Comparison of ENCODE assay signal across 37 cellular contexts in genomic region chr2:227123697-227124096, GRCh38. TPM values are rescaled to one million over a fixed set of nuclear protein-coding genes. Genes with fewer than 3 reads are reported as not detected.
"Had no signal": no experiment of that assay in that cellular context is flagged by ENCODE, and none has a peak within 500 bp of the region (broad histone marks: within the 10 kb centered on the region; RNA-seq: fewer than 3 reads in every experiment).

No MANE protein-coding gene starts in this region.

- H3K4me3 ChIP-seq: ascending aorta, cardiac muscle cell had no signal

- H3K36me3 Mint-ChIP-seq: activated CD4-positive, alpha-beta memory T cell treated with anti-CD3 and anti-CD28 coated beads for 36 hours; activated naive CD4-positive, alpha-beta T cell treated with anti-CD3 and anti-CD28 coated beads, Interleukin-2, amount 10 ng/mL, durations not matched to agents 7 days and 5 days; activated naive CD4-positive, alpha-beta T cell treated with anti-CD3 and anti-CD28 coated beads, Interleukin-2, amount 50 U/mL, for 24 hours; activated naive CD8-positive, alpha-beta T cell; activated naive CD8-positive, alpha-beta T cell treated with anti-CD3 and anti-CD28 coated beads, Interleukin-2, amount 10 ng/mL, durations not matched to agents 7 days and 5 days; brain had no signal

- ATAC-seq: activated CD8-positive, alpha-beta T cell treated with anti-CD3 and anti-CD28 coated beads for 36 hours; activated naive CD8-positive, alpha-beta T cell treated with anti-CD3 and anti-CD28 coated beads, Interleukin-2, amount 50 U/mL, for 24 hours had no signal

- H3K4me3 Mint-ChIP-seq: activated B cell treated with CpG ODN at 0.5 μM for 24 hours; activated CD4-positive, alpha-beta memory T cell treated with anti-CD3 and anti-CD28 coated beads for 36 hours; activated CD4-positive, alpha-beta T cell treated with anti-CD3 and anti-CD28 coated beads, Interleukin-2, amount 10 ng/mL, durations not matched to agents 24 days and 14 days; activated CD8-positive, alpha-beta T cell treated with anti-CD3 and anti-CD28 coated beads for 36 hours; activated naive CD4-positive, alpha-beta T cell treated with anti-CD3 and anti-CD28 coated beads, Interleukin-2, amount 10 ng/mL, durations not matched to agents 7 days and 5 days; activated naive CD4-positive, alpha-beta T cell treated with anti-CD3 and anti-CD28 coated beads, Interleukin-2, amount 50 U/mL, for 24 hours; activated naive CD8-positive, alpha-beta T cell; activated naive CD8-positive, alpha-beta T cell treated with anti-CD3 and anti-CD28 coated beads, Interleukin-2, amount 10 ng/mL, durations not matched to agents 7 days and 5 days; activated naive CD8-positive, alpha-beta T cell treated with anti-CD3 and anti-CD28 coated beads, Interleukin-2, amount 50 U/mL, for 24 hours; brain; central memory CD8-positive, alpha-beta T cell; T-helper 1 cell treated with Interleukin-12 subunit alpha and Interleukin-12 subunit beta and Interleukin-4 antibody, amounts not matched to agents 30 μg/mL and 1 μg/mL, for 36 hours; T-helper 2 cell treated with Interferon-gamma antibody and Interleukin-4, amounts not matched to agents 5 μg/mL and 100 μg/mL, for 36 hours had no signal

- H3K9me3 ChIP-seq: ascending aorta had no signal

- FAIRE-seq: bronchial epithelial cell, TTC549 had no signal

- H3K4me1 ChIP-seq: ascending aorta had no signal

- DNase-seq: activated B cell treated with CpG ODN at 0.5 μM for 24 hours; activated CD4-positive, alpha-beta memory T cell treated with anti-CD3 and anti-CD28 coated beads for 36 hours; activated CD4-positive, alpha-beta T cell treated with anti-CD3 and anti-CD28 coated beads for 4 hours; activated CD4-positive, alpha-beta T cell treated with anti-CD3 and anti-CD28 coated beads, Interleukin-2, amount 10 ng/mL, durations not matched to agents 24 days and 14 days; activated CD4-positive, alpha-beta T cell treated with anti-CD3 and anti-CD28 coated beads, Interleukin-2, amount 50 U/mL, for 1 hour; activated CD4-positive, alpha-beta T cell treated with anti-CD3 and anti-CD28 coated beads, Interleukin-2, amount 50 U/mL, for 4 hours; activated CD4-positive, CD25-positive, alpha-beta regulatory T cell treated with anti-CD3 and anti-CD28 coated beads, Interleukin-2, amount 50 U/mL, for 72 hours; activated CD8-positive, alpha-beta T cell treated with anti-CD3 and anti-CD28 coated beads for 36 hours; activated effector memory CD4-positive, alpha-beta T cell treated with Interleukin-2 at 50 U/mL for 16 hours; activated gamma-delta T cell; activated naive CD4-positive, alpha-beta T cell treated with anti-CD3 and anti-CD28 coated beads, Interleukin-2, amount 10 ng/mL, durations not matched to agents 7 days and 5 days; activated naive CD4-positive, alpha-beta T cell treated with Interleukin-2 at 50 U/mL for 16 hours; activated naive CD8-positive, alpha-beta T cell treated with anti-CD3 and anti-CD28 coated beads, Interleukin-2, amount 10 ng/mL, durations not matched to agents 7 days and 5 days; activated naive CD8-positive, alpha-beta T cell treated with anti-CD3 and anti-CD28 coated beads, Interleukin-2, amount 50 U/mL, for 24 hours; activated T-cell treated with anti-CD3 and anti-CD28 coated beads for 4 hours; activated T-cell treated with anti-CD3 and anti-CD28 coated beads, Interleukin-2, amount 50 U/mL, for 1 hour; activated T-cell treated with anti-CD3 and anti-CD28 coated beads, Interleukin-2, amount 50 U/mL, for 48 hours; amygdala; anterior cingulate cortex; caudate nucleus; cerebellar nuclear complex; T-helper 1 cell; T-helper 2 cell; T-helper 9 cell had no signal

- H3K27me3 ChIP-seq: ascending aorta, cardiac muscle cell had no signal

- H3K27ac ChIP-seq: ascending aorta, cardiac muscle cell, VCaP had no signal

- H3K36me3 ChIP-seq: ascending aorta, cardiac muscle cell had no signal

- H3K4me1 Mint-ChIP-seq: activated B cell treated with CpG ODN at 0.5 μM for 24 hours; activated CD4-positive, alpha-beta T cell treated with anti-CD3 and anti-CD28 coated beads, Interleukin-2, amount 10 ng/mL, durations not matched to agents 24 days and 14 days; activated naive CD4-positive, alpha-beta T cell treated with anti-CD3 and anti-CD28 coated beads, Interleukin-2, amount 10 ng/mL, durations not matched to agents 7 days and 5 days; activated naive CD4-positive, alpha-beta T cell treated with anti-CD3 and anti-CD28 coated beads, Interleukin-2, amount 50 U/mL, for 24 hours; activated naive CD8-positive, alpha-beta T cell treated with anti-CD3 and anti-CD28 coated beads, Interleukin-2, amount 10 ng/mL, durations not matched to agents 7 days and 5 days; activated naive CD8-positive, alpha-beta T cell treated with anti-CD3 and anti-CD28 coated beads, Interleukin-2, amount 50 U/mL, for 24 hours; brain had no signal

- H3K9me3 Mint-ChIP-seq: activated B cell treated with CpG ODN at 0.5 μM for 24 hours; activated CD4-positive, alpha-beta memory T cell treated with anti-CD3 and anti-CD28 coated beads for 36 hours; activated CD4-positive, alpha-beta T cell treated with anti-CD3 and anti-CD28 coated beads, Interleukin-2, amount 10 ng/mL, durations not matched to agents 24 days and 14 days; activated CD8-positive, alpha-beta T cell treated with anti-CD3 and anti-CD28 coated beads for 36 hours; activated naive CD4-positive, alpha-beta T cell treated with anti-CD3 and anti-CD28 coated beads, Interleukin-2, amount 10 ng/mL, durations not matched to agents 7 days and 5 days; activated naive CD4-positive, alpha-beta T cell treated with anti-CD3 and anti-CD28 coated beads, Interleukin-2, amount 50 U/mL, for 24 hours; activated naive CD8-positive, alpha-beta T cell treated with anti-CD3 and anti-CD28 coated beads, Interleukin-2, amount 10 ng/mL, durations not matched to agents 7 days and 5 days; activated naive CD8-positive, alpha-beta T cell treated with anti-CD3 and anti-CD28 coated beads, Interleukin-2, amount 50 U/mL, for 24 hours; activated T-helper 2 cell treated with anti-CD3 and anti-CD28 coated beads, Interferon-gamma antibody, Interleukin-2, Interleukin-4, amounts not matched to agents 10 μg/mL and 5 μg/mL and 100 μg/mL, durations not matched to agents 14 hours and 24 hours and 36 hours; brain; central memory CD8-positive, alpha-beta T cell; T-helper 1 cell treated with Interleukin-12 subunit alpha and Interleukin-12 subunit beta and Interleukin-4 antibody, amounts not matched to agents 30 μg/mL and 1 μg/mL, for 36 hours; T-helper 2 cell treated with Interferon-gamma antibody and Interleukin-4, amounts not matched to agents 5 μg/mL and 100 μg/mL, for 36 hours had no signal

RNA-seq across cellular contexts. Expression of gene COL4A4, which starts 40.3 kb away (rescaled TPM):
- total RNA-seq: activated CD4-positive, alpha-beta memory T cell treated with anti-CD3 and anti-CD28 coated beads for 36 hours; activated CD4-positive, alpha-beta T cell treated with anti-CD3 and anti-CD28 coated beads, Interleukin-2, amount 10 ng/mL, durations not matched to agents 24 days and 14 days; activated CD8-positive, alpha-beta memory T cell treated with anti-CD3 and anti-CD28 coated beads for 36 hours; activated CD8-positive, alpha-beta T cell treated with anti-CD3 and anti-CD28 coated beads for 36 hours; activated naive CD8-positive, alpha-beta T cell treated with anti-CD3 and anti-CD28 coated beads, Interleukin-2, amount 10 ng/mL, durations not matched to agents 7 days and 5 days; activated T-helper 2 cell treated with anti-CD3 and anti-CD28 coated beads, Interferon-gamma antibody, Interleukin-2, Interleukin-4, amounts not matched to agents 10 μg/mL and 5 μg/mL and 100 μg/mL, durations not matched to agents 14 hours and 24 hours and 36 hours had no signal

RNA-seq across cellular contexts. Expression of gene COL4A3, which starts 40.7 kb away (rescaled TPM):
- total RNA-seq: activated CD4-positive, alpha-beta memory T cell treated with anti-CD3 and anti-CD28 coated beads for 36 hours; activated CD4-positive, alpha-beta T cell treated with anti-CD3 and anti-CD28 coated beads, Interleukin-2, amount 10 ng/mL, durations not matched to agents 24 days and 14 days; activated CD8-positive, alpha-beta memory T cell treated with anti-CD3 and anti-CD28 coated beads for 36 hours; activated CD8-positive, alpha-beta T cell treated with anti-CD3 and anti-CD28 coated beads for 36 hours; activated naive CD8-positive, alpha-beta T cell treated with anti-CD3 and anti-CD28 coated beads, Interleukin-2, amount 10 ng/mL, durations not matched to agents 7 days and 5 days; activated T-helper 2 cell treated with anti-CD3 and anti-CD28 coated beads, Interferon-gamma antibody, Interleukin-2, Interleukin-4, amounts not matched to agents 10 μg/mL and 5 μg/mL and 100 μg/mL, durations not matched to agents 14 hours and 24 hours and 36 hours; cardiac muscle cell had no signal
